10 cellular contexts compared by ENCODE assay signal in the genomic region with DNA sequence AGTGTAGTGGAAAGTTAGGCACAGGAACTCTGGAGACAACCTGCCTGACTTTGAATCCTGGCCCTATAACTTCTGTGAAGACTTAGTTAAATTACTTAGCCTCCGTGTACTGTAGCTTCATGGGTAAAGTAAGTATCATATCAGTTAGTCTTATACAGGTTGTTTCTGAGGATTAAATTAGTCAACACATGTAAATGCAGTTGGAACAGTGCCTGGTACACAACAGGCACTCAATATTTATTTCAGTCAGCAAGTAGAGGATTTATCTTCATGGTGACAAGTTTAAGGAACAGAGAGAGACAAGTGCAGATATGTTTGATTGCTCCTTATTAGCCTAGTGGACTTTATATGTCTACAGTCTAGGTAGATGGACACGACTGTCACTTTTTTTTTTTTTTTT. TPM values are rescaled to one million over a fixed set of nuclear protein-coding genes. Genes with fewer than 3 reads are reported as not detected.
DNase-seq lines count a peak whose midpoint lies in the region; ATAC-seq, FAIRE-seq and TF ChIP-seq lines count a peak whose summit lies in the region.
"Had no signal": no experiment of that assay in that cellular context is flagged by ENCODE, and none has a peak within 500 bp of the region (broad histone marks: within the 10 kb centered on the region; RNA-seq: fewer than 3 reads in every experiment).

No MANE protein-coding gene starts in this region.

- peak overlapping the region in 1 of 2 donors; percentile 33 for H3K9ac ChIP-seq in liver (ENCODE audit: low read depth in 1 of 2, low read length in 2 of 2)
- no peak overlapping the region for H3K9ac ChIP-seq in HepG2 (ENCODE audit: insufficient read depth, low read depth, low read length)
- no peak overlapping the region for H3K9ac ChIP-seq in colonic mucosa (ENCODE audit: low read depth in 2 of 2, low read length in 2 of 2)

- ATAC-seq in HepG2 (no peak), lower lobe of right lung (no peak), HG03354 (IDR thresholded peaks at IDR 0.05; ENCODE audit: poor library complexity, severe bottlenecking, unreplicated experiment) (no peak), GM18517 (IDR thresholded peaks at IDR 0.05; ENCODE audit: unreplicated experiment) (no peak)

- intact Hi-C loops in HepG2 (cut with micrococcal nuclease; ENCODE audit: unreplicated experiment): no loop called here
- intact Hi-C loops in lower lobe of right lung (cut with DNase I): no loop called here
- intact Hi-C loops in colonic mucosa (cut with DNase I): no loop called here

- peaks cover 0 to 2% (median 0%) of the 10 kb centered on the region in 4 donors for H3K36me3 ChIP-seq in liver (ENCODE audit: control insufficient read depth in 4 of 4, insufficient read depth in 3 of 4, low read depth in 1 of 4, low read length in 3 of 4)
- H3K36me3 ChIP-seq in HepG2 (replicated peaks in 1 of 2; ENCODE audit: control insufficient read depth in 1 of 2, insufficient read depth in 2 of 2, low read length in 2 of 2): no peaks in the 10 kb centered on the region
- no peaks in the 10 kb centered on the region for H3K36me3 ChIP-seq in lower lobe of right lung
- H3K36me3 ChIP-seq in colonic mucosa: no peaks in the 10 kb centered on the region

- H3K36me3 Mint-ChIP-seq in brain: no peaks in the 10 kb centered on the region

- no peak overlapping the region for H3K27ac Mint-ChIP-seq in brain

- no peak overlapping the region for H3K4me2 ChIP-seq in HepG2 (ENCODE audit: low read depth, low read length)

- BruUV-seq in HepG2 (replicated peaks; lab: Mats Ljungman, UMichigan): no TSS peak

- H2AFZ ChIP-seq in HepG2 (ENCODE audit: low read length): no peak overlapping the region

- peaks cover 24% of the 10 kb centered on the region for H3K4me1 Mint-ChIP-seq in brain

- no peaks in the 10 kb centered on the region for H4K20me1 ChIP-seq in HepG2 (ENCODE audit: insufficient read depth, low read length)

- H3K27me3 Mint-ChIP-seq in brain: peaks cover 85% of the 10 kb centered on the region

- no peaks in the 10 kb centered on the region for H3K79me2 ChIP-seq in HepG2 (ENCODE audit: insufficient read depth, low read length)

- H3K4me1 ChIP-seq in liver (ENCODE audit: control insufficient read depth in 4 of 4, insufficient read depth in 4 of 4, low read length in 3 of 4) (peaks cover 3 to 22% (median 10%) of the 10 kb centered on the region in 4 donors), HepG2 (ENCODE audit: insufficient read depth, low read length) (peaks cover 18% of the 10 kb centered on the region), lower lobe of right lung (peaks cover 24% of the 10 kb centered on the region), colonic mucosa (no peaks in the 10 kb centered on the region)

- H3K4me3 ChIP-seq in liver (ENCODE audit: low read depth in 1 of 3, low read length in 3 of 3): peak overlapping the region; percentile 48 to 94 (median 71)
- H3K4me3 ChIP-seq in HepG2 (replicated peaks in 1 of 3; ENCODE audit: insufficient read depth in 1 of 3, low read depth in 2 of 3, low read length in 3 of 3): no peak overlapping the region
- H3K4me3 ChIP-seq in lower lobe of right lung: peak overlapping the region; percentile 64
- no peak overlapping the region for H3K4me3 ChIP-seq in colonic mucosa

- H3K27ac ChIP-seq in liver (ENCODE audit: low read depth in 1 of 2, low read length in 2 of 2): no peak overlapping the region
- H3K27ac ChIP-seq in HepG2 (ENCODE audit: extremely low read length, insufficient read depth, low read length): no peak overlapping the region
- H3K27ac ChIP-seq in lower lobe of right lung: no peak overlapping the region
- no peak overlapping the region for H3K27ac ChIP-seq in colonic mucosa

- CTCF ChIA-PET in HepG2 (lab: Yijun Ruan, JAX; ENCODE audit: low intra/inter-chr PET ratio, low total read pairs): no interaction called here

- TF ChIP-seq EP300 in HepG2 (IDR thresholded peaks at IDR 0.05; ENCODE audit: low read depth in 2 of 2, low read length in 2 of 2): no peak
- no peak for TF ChIP-seq EP300 in HepG2 (CRISPR knock-in tag; IDR thresholded peaks at IDR 0.05; ENCODE audit: borderline replicate concordance)

- in situ Hi-C loops in HepG2 (cut with HindIII; ENCODE audit: extremely low pct_ligation_motif_present, low pct_unique_long_range_greater_than_20kb): no loop called here

- H3K9me3 ChIP-seq in liver (ENCODE audit: control insufficient read depth in 4 of 4, low read length in 3 of 4) (no peaks in the 10 kb centered on the region), HepG2 (ENCODE audit: low read length) (no peaks in the 10 kb centered on the region), lower lobe of right lung (no peaks in the 10 kb centered on the region), colonic mucosa (no peaks in the 10 kb centered on the region)

- POLR2A ChIA-PET in HepG2 (lab: Yijun Ruan, JAX): no interaction called here

- DNase-seq in HepG2 (ENCODE audit: low spot score): no peak
- DNase-seq in lower lobe of right lung: no peak
- no peak for DNase-seq in colonic mucosa
- DNase-seq in inferior parietal cortex (ENCODE audit: extremely low spot score): no peak
- DNase-seq: small intestine; stimulated activated naive CD4-positive, alpha-beta T cell treated with Interleukin-2 at 50 U/mL for 16 hours had no signal

- TF ChIP-seq RAD21 in liver (IDR thresholded peaks at IDR 0.05) (no peak), HepG2 (CRISPR knock-in tag; IDR thresholded peaks at IDR 0.05) (no peak)

- no peak for TF ChIP-seq CTCF in liver (IDR thresholded peaks at IDR 0.05; ENCODE audit: low read depth, low read length, missing input control)
- TF ChIP-seq CTCF in HepG2 (CRISPR knock-in tag; IDR thresholded peaks at IDR 0.05): no peak
- no peak for TF ChIP-seq CTCF in brain (conservative IDR thresholded peaks at IDR 0.05)
- TF ChIP-seq CTCF in lower lobe of right lung (IDR thresholded peaks at IDR 0.05): no peak
- no peak for TF ChIP-seq CTCF in colonic mucosa (IDR thresholded peaks at IDR 0.05)

- TF ChIP-seq POLR2A in HepG2 (IDR thresholded peaks at IDR 0.05; ENCODE audit: insufficient read depth in 1 of 2, low read depth in 2 of 2, low read length in 2 of 2): no peak

- H3K4me3 Mint-ChIP-seq in brain: peak overlapping the region; percentile 86 to 90 (median 88)

- FAIRE-seq in HepG2 (lab: Jason Lieb, UNC): no peak
- FAIRE-seq: small intestine had no signal

- H3K9me3 Mint-ChIP-seq in brain: no peaks in the 10 kb centered on the region

- whole genome bisulfite sequencing in liver: 61% methylated on average over 2 of the region's 2 CpGs
- 4% methylated on average over 2 of the region's 2 CpGs for WGBS in HepG2 (ENCODE audit: low lambda C conversion rate)

- H3K27me3 ChIP-seq in liver (ENCODE audit: control insufficient read depth in 4 of 4, insufficient read depth in 4 of 4, low read length in 3 of 4): no peaks in the 10 kb centered on the region
- H3K27me3 ChIP-seq in HepG2 (ENCODE audit: control insufficient read depth in 1 of 2, insufficient read depth in 2 of 2, low read length in 2 of 2): peaks cover 0 to 44% of the 10 kb centered on the region in 2 experiments; a peak in 4 of 5 replicates
- no peaks in the 10 kb centered on the region for H3K27me3 ChIP-seq in lower lobe of right lung (ENCODE audit: low read depth)
- H3K27me3 ChIP-seq in colonic mucosa: peaks cover 17% of the 10 kb centered on the region

RNA-seq across cellular contexts. Expression of a gene that starts 2.7 kb away (rescaled TPM):
- total RNA-seq in liver (under 1 TPM in 1 of 2 donors, not detected in 1; 0.25 TPM), HepG2 (2016; rRNA removed; fragmentation: Illumina TruSeq; extraction: Trizol) (not detected in 2 replicates), lower lobe of right lung (1.3 TPM), colonic mucosa (under 1 TPM; 0.22 to 0.45 TPM)
- polyA plus RNA-seq in liver (1 to 10 TPM; 1.4 to 1.6 TPM), HepG2 (2011; rRNA removed) (not detected in 2 replicates), brain (ENCODE audit: insufficient read depth, low read depth, low replicate concordance) (1.1 TPM)
- not detected in 2 replicates for total RNA-seq in HepG2 (2016; cell fraction: cytosol; rRNA removed; fragmentation: Illumina TruSeq; extraction: Trizol; ENCODE audit: low read depth)
- total RNA-seq in HepG2 (2016; cell fraction: insoluble cytoplasmic fraction; rRNA removed; fragmentation: Illumina TruSeq; extraction: Trizol): not detected in 2 replicates
- not detected in 2 replicates for total RNA-seq in HepG2 (2016; cell fraction: membrane; rRNA removed; fragmentation: Illumina TruSeq; extraction: Trizol)
- not detected in 2 replicates for total RNA-seq in HepG2 (2016; cell fraction: nucleus; rRNA removed; fragmentation: Illumina TruSeq; extraction: Trizol)
- not detected in 2 replicates for polyA plus RNA-seq in HepG2 (2011; cell fraction: cytosol; rRNA removed)
- polyA plus RNA-seq in HepG2 (2011; cell fraction: nucleus; rRNA removed): not detected in 2 replicates
- not detected in 2 replicates for polyA plus RNA-seq in HepG2 (2012)
- polyA plus RNA-seq in HepG2 (2016; cell fraction: cytosol; fragmentation: Illumina TruSeq; extraction: Trizol; ENCODE audit: low read depth): not detected in 2 replicates
- polyA plus RNA-seq in HepG2 (2016; cell fraction: insoluble cytoplasmic fraction; fragmentation: Illumina TruSeq; extraction: Trizol; ENCODE audit: low read depth): not detected in 2 replicates
- polyA plus RNA-seq in HepG2 (2016; cell fraction: membrane; fragmentation: Illumina TruSeq; extraction: Trizol; ENCODE audit: low read depth): not detected in 2 replicates
- polyA plus RNA-seq in HepG2 (2016; cell fraction: nucleus; fragmentation: Illumina TruSeq; extraction: Trizol; ENCODE audit: insufficient read depth, low read depth): not detected in 2 replicates
- polyA minus RNA-seq in HepG2 (2011; rRNA and poly(A)+ RNA removed; ENCODE audit: low replicate concordance): 0.44 TPM in 1 of 2 replicates, not detected in the other
- polyA minus RNA-seq in HepG2 (2011; cell fraction: cytosol; rRNA and poly(A)+ RNA removed): not detected in 2 replicates
- polyA minus RNA-seq in HepG2 (2011; cell fraction: nucleus; rRNA and poly(A)+ RNA removed): not detected in 2 replicates

RNA-seq across cellular contexts. Expression of a gene that starts 17.9 kb away (rescaled TPM):
- total RNA-seq in liver (10 to 100 TPM; 16.5 to 25.7 TPM), HepG2 (2016; rRNA removed; fragmentation: Illumina TruSeq; extraction: Trizol) (40.6 and 62.6 TPM in 2 replicates), lower lobe of right lung (27.7 TPM), colonic mucosa (10 to 100 TPM; 14.0 to 19.0 TPM)
- polyA plus RNA-seq in liver (1 to 10 TPM; 5.2 to 7.8 TPM), HepG2 (2011; rRNA removed) (15.1 and 18.2 TPM in 2 replicates), brain (ENCODE audit: insufficient read depth, low read depth, low replicate concordance) (4.5 TPM)
- total RNA-seq in HepG2 (2016; cell fraction: cytosol; rRNA removed; fragmentation: Illumina TruSeq; extraction: Trizol; ENCODE audit: low read depth): 1.2 and 1.4 TPM in 2 replicates
- total RNA-seq in HepG2 (2016; cell fraction: insoluble cytoplasmic fraction; rRNA removed; fragmentation: Illumina TruSeq; extraction: Trizol): 39.1 and 61.6 TPM in 2 replicates
- total RNA-seq in HepG2 (2016; cell fraction: membrane; rRNA removed; fragmentation: Illumina TruSeq; extraction: Trizol): 6.0 and 7.2 TPM in 2 replicates
- total RNA-seq in HepG2 (2016; cell fraction: nucleus; rRNA removed; fragmentation: Illumina TruSeq; extraction: Trizol): 42.7 and 47.5 TPM in 2 replicates
- 6.2 and 9.0 TPM in 2 replicates for polyA plus RNA-seq in HepG2 (2011; cell fraction: cytosol; rRNA removed)
- 18.4 and 19.2 TPM in 2 replicates for polyA plus RNA-seq in HepG2 (2011; cell fraction: nucleus; rRNA removed)
- polyA plus RNA-seq in HepG2 (2012): 12.2 and 14.2 TPM in 2 replicates
- 0.53 and 0.55 TPM in 2 replicates for polyA plus RNA-seq in HepG2 (2016; cell fraction: cytosol; fragmentation: Illumina TruSeq; extraction: Trizol; ENCODE audit: low read depth)
- polyA plus RNA-seq in HepG2 (2016; cell fraction: insoluble cytoplasmic fraction; fragmentation: Illumina TruSeq; extraction: Trizol; ENCODE audit: low read depth): 23.3 and 25.1 TPM in 2 replicates
- polyA plus RNA-seq in HepG2 (2016; cell fraction: membrane; fragmentation: Illumina TruSeq; extraction: Trizol; ENCODE audit: low read depth): 1.7 and 2.3 TPM in 2 replicates
- polyA plus RNA-seq in HepG2 (2016; cell fraction: nucleus; fragmentation: Illumina TruSeq; extraction: Trizol; ENCODE audit: insufficient read depth, low read depth): 26.9 and 31.0 TPM in 2 replicates
- polyA minus RNA-seq in HepG2 (2011; rRNA and poly(A)+ RNA removed; ENCODE audit: low replicate concordance): 50.7 and 82.0 TPM in 2 replicates
- polyA minus RNA-seq in HepG2 (2011; cell fraction: cytosol; rRNA and poly(A)+ RNA removed): 24.4 and 24.8 TPM in 2 replicates
- polyA minus RNA-seq in HepG2 (2011; cell fraction: nucleus; rRNA and poly(A)+ RNA removed): 108 and 117 TPM in 2 replicates

Comparison
In these comparisons a context has a peak if more than half of its experiments do, and no peak if none do; other contexts are left out.
1. H3K4me3 ChIP-seq: peak in liver (3 of 3) and lower lobe of right lung (single experiment); none in HepG2 (0 of 3) and colonic mucosa (single experiment).